Comparison of ENCODE assay signal across 7 cellular contexts in the genomic region with DNA sequence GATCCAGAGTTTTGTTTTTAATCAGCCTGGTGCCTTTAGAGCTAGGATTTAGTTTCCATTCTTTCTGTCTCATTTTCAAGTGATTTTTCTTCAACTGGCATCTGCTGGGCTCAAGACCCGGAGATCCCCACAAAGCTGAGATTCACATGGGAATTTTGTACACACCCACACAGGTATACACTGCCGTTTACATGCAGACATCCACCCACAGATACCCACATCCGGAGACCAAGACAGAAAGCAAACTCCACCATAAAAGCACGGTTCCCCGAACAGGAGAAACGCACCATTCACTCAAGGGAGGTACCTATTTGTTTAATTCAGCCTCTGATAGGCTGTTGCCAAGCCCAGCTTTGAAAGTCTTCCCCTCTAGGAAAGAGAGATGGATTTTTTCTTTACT.
DNase-seq lines count a peak whose midpoint lies in the region; ATAC-seq and TF ChIP-seq lines count a peak whose summit lies in the region.
"Not testable (repeated sequence)": the region's sequence is repeated elsewhere in the genome, so short reads cannot be mapped to it uniquely, and the experiment has no call there.

No MANE protein-coding gene starts in this region.

- not testable (repeated sequence) for TF ChIP-seq CTCF in parathyroid adenoma (IDR thresholded peaks at IDR 0.05)

- H3K27ac Mint-ChIP-seq in activated CD4-positive, alpha-beta T cell treated with anti-CD3 and anti-CD28 coated beads for 36 hours: peak overlapping the region; percentile 83
- peak overlapping the region; percentile 17 for H3K27ac Mint-ChIP-seq in activated CD8-positive, alpha-beta T cell treated with anti-CD3 and anti-CD28 coated beads, Interleukin-2, amount 10 ng/mL, durations not matched to agents 7 days and 5 days
- peak overlapping the region; percentile 90 for H3K27ac Mint-ChIP-seq in activated T-helper 2 cell treated with anti-CD3 and anti-CD28 coated beads, Interferon-gamma antibody, Interleukin-2, Interleukin-4, amounts not matched to agents 10 μg/mL and 5 μg/mL and 100 μg/mL, durations not matched to agents 14 hours and 24 hours and 36 hours
- peak overlapping the region; percentile 82 for H3K27ac Mint-ChIP-seq in activated naive CD8-positive, alpha-beta T cell treated with anti-CD3 and anti-CD28 coated beads for 36 hours

- not testable (repeated sequence) for ATAC-seq in activated CD4-positive, alpha-beta T cell treated with anti-CD3 and anti-CD28 coated beads for 36 hours; activated CD8-positive, alpha-beta T cell treated with anti-CD3 and anti-CD28 coated beads, Interleukin-2, amount 10 ng/mL, durations not matched to agents 7 days and 5 days

- not testable (repeated sequence) for H3K4me2 ChIP-seq in parathyroid adenoma (ENCODE audit: low read length)

- DNase-seq in Jurkat, Clone E6-1 (ENCODE audit: low read depth, low spot score): peak; percentile 37
- DNase-seq in activated CD4-positive, alpha-beta T cell treated with anti-CD3 and anti-CD28 coated beads for 36 hours: peak; percentile 37
- DNase-seq in activated CD8-positive, alpha-beta T cell treated with anti-CD3 and anti-CD28 coated beads, Interleukin-2, amount 10 ng/mL, durations not matched to agents 7 days and 5 days; activated T-helper 2 cell treated with anti-CD3 and anti-CD28 coated beads, Interferon-gamma antibody, Interleukin-2, Interleukin-4, amounts not matched to agents 10 μg/mL and 5 μg/mL and 100 μg/mL, durations not matched to agents 14 hours and 24 hours and 36 hours (ENCODE audit: low spot score); activated naive CD8-positive, alpha-beta T cell treated with anti-CD3 and anti-CD28 coated beads for 36 hours: not testable (repeated sequence)
- peak; percentile 57 for DNase-seq in stimulated activated CD4-positive, alpha-beta T cell treated with anti-CD3 and anti-CD28 coated beads, Interleukin-4, amount 100 ng/mL, for 24 hours

- not testable (repeated sequence) for H3K4me1 ChIP-seq in parathyroid adenoma

- H3K4me1 Mint-ChIP-seq in activated CD4-positive, alpha-beta T cell treated with anti-CD3 and anti-CD28 coated beads for 36 hours; activated CD8-positive, alpha-beta T cell treated with anti-CD3 and anti-CD28 coated beads, Interleukin-2, amount 10 ng/mL, durations not matched to agents 7 days and 5 days (ENCODE audit: low read depth); activated T-helper 2 cell treated with anti-CD3 and anti-CD28 coated beads, Interferon-gamma antibody, Interleukin-2, Interleukin-4, amounts not matched to agents 10 μg/mL and 5 μg/mL and 100 μg/mL, durations not matched to agents 14 hours and 24 hours and 36 hours (ENCODE audit: low read depth); activated naive CD8-positive, alpha-beta T cell treated with anti-CD3 and anti-CD28 coated beads for 36 hours: not testable (repeated sequence)

- peak overlapping the region; percentile 54 for H3K4me3 Mint-ChIP-seq in activated CD4-positive, alpha-beta T cell treated with anti-CD3 and anti-CD28 coated beads for 36 hours
- not testable (repeated sequence) for H3K4me3 Mint-ChIP-seq in activated CD8-positive, alpha-beta T cell treated with anti-CD3 and anti-CD28 coated beads, Interleukin-2, amount 10 ng/mL, durations not matched to agents 7 days and 5 days; activated naive CD8-positive, alpha-beta T cell treated with anti-CD3 and anti-CD28 coated beads for 36 hours
- H3K4me3 Mint-ChIP-seq in activated T-helper 2 cell treated with anti-CD3 and anti-CD28 coated beads, Interferon-gamma antibody, Interleukin-2, Interleukin-4, amounts not matched to agents 10 μg/mL and 5 μg/mL and 100 μg/mL, durations not matched to agents 14 hours and 24 hours and 36 hours (ENCODE audit: low read depth): peak overlapping the region; percentile 54

- not testable (repeated sequence) for H3K36me3 Mint-ChIP-seq in activated CD4-positive, alpha-beta T cell treated with anti-CD3 and anti-CD28 coated beads for 36 hours (ENCODE audit: low read depth); activated CD8-positive, alpha-beta T cell treated with anti-CD3 and anti-CD28 coated beads, Interleukin-2, amount 10 ng/mL, durations not matched to agents 7 days and 5 days (ENCODE audit: low read depth); activated T-helper 2 cell treated with anti-CD3 and anti-CD28 coated beads, Interferon-gamma antibody, Interleukin-2, Interleukin-4, amounts not matched to agents 10 μg/mL and 5 μg/mL and 100 μg/mL, durations not matched to agents 14 hours and 24 hours and 36 hours (ENCODE audit: low read depth); activated naive CD8-positive, alpha-beta T cell treated with anti-CD3 and anti-CD28 coated beads for 36 hours

- H3K9me3 Mint-ChIP-seq in activated CD4-positive, alpha-beta T cell treated with anti-CD3 and anti-CD28 coated beads for 36 hours (ENCODE audit: low read depth); activated CD8-positive, alpha-beta T cell treated with anti-CD3 and anti-CD28 coated beads, Interleukin-2, amount 10 ng/mL, durations not matched to agents 7 days and 5 days (ENCODE audit: insufficient read depth); activated T-helper 2 cell treated with anti-CD3 and anti-CD28 coated beads, Interferon-gamma antibody, Interleukin-2, Interleukin-4, amounts not matched to agents 10 μg/mL and 5 μg/mL and 100 μg/mL, durations not matched to agents 14 hours and 24 hours and 36 hours; activated naive CD8-positive, alpha-beta T cell treated with anti-CD3 and anti-CD28 coated beads for 36 hours: not testable (repeated sequence)

- H3K27me3 ChIP-seq in parathyroid adenoma (ENCODE audit: control insufficient read depth, insufficient read depth, low read length): not testable (repeated sequence)

- H3K27me3 Mint-ChIP-seq in activated CD4-positive, alpha-beta T cell treated with anti-CD3 and anti-CD28 coated beads for 36 hours; activated T-helper 2 cell treated with anti-CD3 and anti-CD28 coated beads, Interferon-gamma antibody, Interleukin-2, Interleukin-4, amounts not matched to agents 10 μg/mL and 5 μg/mL and 100 μg/mL, durations not matched to agents 14 hours and 24 hours and 36 hours (ENCODE audit: low read depth): not testable (repeated sequence)
- H3K27me3 Mint-ChIP-seq in activated CD8-positive, alpha-beta T cell treated with anti-CD3 and anti-CD28 coated beads, Interleukin-2, amount 10 ng/mL, durations not matched to agents 7 days and 5 days (ENCODE audit: low read depth): peaks cover 10% of the 10 kb centered on the region
- H3K27me3 Mint-ChIP-seq in activated naive CD8-positive, alpha-beta T cell treated with anti-CD3 and anti-CD28 coated beads for 36 hours: peaks cover 29% of the 10 kb centered on the region

- H3K9me3 ChIP-seq in parathyroid adenoma (ENCODE audit: control insufficient read depth, low read length): not testable (repeated sequence)

- not testable (repeated sequence) for H3K79me2 ChIP-seq in parathyroid adenoma

- not testable (repeated sequence) for H3K9ac ChIP-seq in parathyroid adenoma

- POLR2A ChIA-PET in activated CD4-positive, alpha-beta T cell treated with anti-CD3 and anti-CD28 coated beads for 36 hours (lab: Charles Lee); activated CD8-positive, alpha-beta T cell treated with anti-CD3 and anti-CD28 coated beads, Interleukin-2, amount 10 ng/mL, durations not matched to agents 7 days and 5 days (lab: Charles Lee): not testable (repeated sequence)

- not testable (repeated sequence) for H3K36me3 ChIP-seq in parathyroid adenoma (ENCODE audit: control insufficient read depth, insufficient read depth, low read length)

- peak overlapping the region; percentile 15 for H2AFZ ChIP-seq in parathyroid adenoma

- H3K27ac ChIP-seq in parathyroid adenoma: not testable (repeated sequence)

- CTCF ChIA-PET in activated CD4-positive, alpha-beta T cell treated with anti-CD3 and anti-CD28 coated beads for 36 hours (lab: Charles Lee); activated CD8-positive, alpha-beta T cell treated with anti-CD3 and anti-CD28 coated beads, Interleukin-2, amount 10 ng/mL, durations not matched to agents 7 days and 5 days (lab: Charles Lee): not testable (repeated sequence)

- intact Hi-C loops in activated CD4-positive, alpha-beta T cell treated with anti-CD3 and anti-CD28 coated beads for 36 hours (cut with DNase I, micrococcal nuclease); activated T-helper 2 cell treated with anti-CD3 and anti-CD28 coated beads, Interferon-gamma antibody, Interleukin-2, Interleukin-4, amounts not matched to agents 10 μg/mL and 5 μg/mL and 100 μg/mL, durations not matched to agents 14 hours and 24 hours and 36 hours (cut with micrococcal nuclease): not testable (repeated sequence)

- H3K4me3 ChIP-seq in Jurkat, Clone E6-1 (ENCODE audit: low read length); parathyroid adenoma (ENCODE audit: low read depth, low read length): not testable (repeated sequence)

Comparison
In these comparisons a context has a peak if more than half of its experiments do, and no peak if none do; other contexts are left out.
1. H3K27ac Mint-ChIP-seq: peak in every context shown above with its lines; median percentile 90 in activated T-helper 2 cell treated with anti-CD3 and anti-CD28 coated beads, Interferon-gamma antibody, Interleukin-2, Interleukin-4, amounts not matched to agents 10 μg/mL and 5 μg/mL and 100 μg/mL, durations not matched to agents 14 hours and 24 hours and 36 hours; 83 in activated CD4-positive, alpha-beta T cell treated with anti-CD3 and anti-CD28 coated beads for 36 hours; 82 in activated naive CD8-positive, alpha-beta T cell treated with anti-CD3 and anti-CD28 coated beads for 36 hours; 17 in activated CD8-positive, alpha-beta T cell treated with anti-CD3 and anti-CD28 coated beads, Interleukin-2, amount 10 ng/mL, durations not matched to agents 7 days and 5 days.